Comparison of ENCODE assay signal across 9 cellular contexts in the genomic region with DNA sequence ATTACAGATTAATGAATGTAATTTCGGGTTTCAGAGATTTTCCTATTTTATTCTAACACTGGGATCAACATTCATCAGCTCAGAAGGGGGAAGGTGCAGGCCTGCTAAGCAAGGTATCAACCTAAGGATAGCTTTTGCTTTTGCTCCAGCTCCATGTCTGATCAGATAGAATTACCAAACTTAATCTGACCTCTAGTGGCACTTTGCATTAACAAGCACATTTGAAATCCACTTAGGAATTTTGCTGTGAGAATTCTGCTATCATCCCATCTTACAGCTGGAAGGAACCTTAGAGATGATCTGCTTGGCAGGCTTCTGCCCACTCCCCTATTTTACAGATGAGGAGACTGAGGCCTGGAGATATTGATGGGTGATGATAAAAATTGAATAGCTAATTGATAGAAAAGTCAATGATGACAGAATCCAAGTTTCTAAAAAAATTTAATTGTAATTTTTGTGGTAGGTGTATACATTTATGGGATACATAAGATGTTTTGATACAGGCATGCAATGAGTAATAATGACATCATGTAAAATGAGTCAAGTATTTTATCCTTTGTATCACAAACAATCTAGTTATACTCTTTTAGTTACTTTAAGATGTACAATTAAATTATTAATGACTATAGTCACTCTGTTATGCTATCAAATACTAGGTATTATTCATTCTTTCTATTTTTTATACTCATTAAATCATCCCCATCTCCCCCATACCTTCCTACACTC.
DNase-seq lines count a peak whose midpoint lies in the region; ATAC-seq and TF ChIP-seq lines count a peak whose summit lies in the region.
"Had no signal": no experiment of that assay in that cellular context is flagged by ENCODE, and none has a peak within 500 bp of the region (broad histone marks: within the 10 kb centered on the region; RNA-seq: fewer than 3 reads in every experiment).

No MANE protein-coding gene starts in this region.

- H3K4me3 ChIP-seq in PC-3 (ENCODE audit: low read length) (no peak overlapping the region), endodermal cell (ENCODE audit: low read length) (no peak overlapping the region)
- H3K4me3 ChIP-seq: HAP-1 had no signal

- intact Hi-C loops in PC-3 (cut with micrococcal nuclease) = loop anchor here (1.0 to 2.0 kb wide), 9 partner anchors 69 to 416 kb away; no protein-coding TSS in a partner anchor

- no peaks in the 10 kb centered on the region for H3K79me2 ChIP-seq in PC-3 (ENCODE audit: low read length)

- H3K4me1 Mint-ChIP-seq in endodermal cell = no peaks in the 10 kb centered on the region

- CTCF ChIA-PET in PC-3 (lab: Charles Lee) = interaction anchor here (0.6 to 2.5 kb wide), 25 partner anchors 47 to 446 kb away, joined by 3 to 21 read pairs (median 4); partner anchors contain the start of genes NFKBIZ and NXPE3

- H3K4me1 ChIP-seq in PC-3 (ENCODE audit: insufficient read depth, low read length) (peaks cover 32% of the 10 kb centered on the region), endodermal cell (ENCODE audit: control insufficient read depth, insufficient read depth, low read length) (no peaks in the 10 kb centered on the region)
- H3K4me1 ChIP-seq: HAP-1 had no signal

- BruUV-seq in PC-3 (replicated peaks; lab: Mats Ljungman, UMichigan) = TSS peak; percentile 21

- H4K20me1 ChIP-seq in PC-3 (ENCODE audit: low read length) = no peaks in the 10 kb centered on the region

- H3K9ac ChIP-seq in PC-3 (ENCODE audit: low read length) (peak overlapping the region; percentile 73), endodermal cell (ENCODE audit: extremely low read depth, low read length, poor library complexity, severe bottlenecking) (no peak overlapping the region)

- peaks cover 3% of the 10 kb centered on the region for H3K27me3 Mint-ChIP-seq in endodermal cell (ENCODE audit: insufficient read depth)

- WGBS in endodermal cell (ENCODE audit: insufficient coverage in 1 of 2, insufficient read length in 1 of 2), 2 experiments = 0 to 17% methylated on average over 1 of the region's 1 CpG

- no peak for TF ChIP-seq EP300 in Ishikawa (IDR thresholded peaks at IDR 0.05; ENCODE audit: borderline replicate concordance)

- H3K27ac Mint-ChIP-seq in endodermal cell = no peak overlapping the region

- no peaks in the 10 kb centered on the region for H3K36me3 ChIP-seq in PC-3 (ENCODE audit: low read depth, low read length)
- no peaks in the 10 kb centered on the region for H3K36me3 ChIP-seq in endodermal cell (ENCODE audit: control insufficient read depth, insufficient read depth, low read length)
- H3K36me3 ChIP-seq: HAP-1 had no signal

- H3K27me3 ChIP-seq in PC-3 (ENCODE audit: low read length) (no peaks in the 10 kb centered on the region), endodermal cell (ENCODE audit: control insufficient read depth, insufficient read depth, low read length, poor library complexity, severe bottlenecking) (peaks cover 14% of the 10 kb centered on the region)

- H3F3A ChIP-seq in PC-3 (ENCODE audit: low read length, unreplicated experiment) = no peaks in the 10 kb centered on the region

- H3K27ac ChIP-seq in PC-3 (ENCODE audit: low read length) (peak overlapping the region; percentile 83), endodermal cell (ENCODE audit: low read depth, low read length) (no peak overlapping the region)

- POLR2A ChIA-PET in PC-3 (lab: Charles Lee; ENCODE audit: unreplicated experiment) = interaction anchor here (0.6 to 1.7 kb wide), 7 partner anchors 51 to 403 kb away, joined by 3 to 19 read pairs (median 5); partner anchors contain the start of gene NFKBIZ

- no peak overlapping the region for H3K4me3 Mint-ChIP-seq in endodermal cell

- TF ChIP-seq RAD21 in Ishikawa (IDR thresholded peaks at IDR 0.05; ENCODE audit: low read depth) = peak; percentile 89

- peak; percentile 92 for TF ChIP-seq CTCF in PC-3 (conservative IDR thresholded peaks at IDR 0.05; ENCODE audit: low read depth, low read length)
- TF ChIP-seq CTCF in endodermal cell (conservative IDR thresholded peaks at IDR 0.05) = peak; percentile 73

- no peaks in the 10 kb centered on the region for H3K9me2 ChIP-seq in PC-3 (replicated peaks; ENCODE audit: low read length)

- H3K9me3 Mint-ChIP-seq in endodermal cell = no peaks in the 10 kb centered on the region

- H3K4me2 ChIP-seq in PC-3 (ENCODE audit: low read length) = 0 out of 2 replicates have a peak overlapping the region, but pooled peaks have one; percentile 23

- H3K9me3 ChIP-seq in PC-3 (ENCODE audit: low read length) (no peaks in the 10 kb centered on the region), endodermal cell (ENCODE audit: control insufficient read depth, low read length) (peaks cover 7% of the 10 kb centered on the region)
- H3K9me3 ChIP-seq: HAP-1 had no signal

- no peak overlapping the region for H2AFZ ChIP-seq in PC-3 (ENCODE audit: low read length)

- peak; percentile 59 to 70 for DNase-seq in AML-193 (lab: John Stamatoyannopoulos, UW)
- DNase-seq in PC-3 = peak; percentile 89
- no peak for DNase-seq in endodermal cell
- DNase-seq in midbrain (lab: John Stamatoyannopoulos, UW) = peak; percentile 68
- DNase-seq in activated CD8-positive, alpha-beta memory T cell treated with anti-CD3 and anti-CD28 coated beads, Interleukin-2, amount 50 U/mL, for 48 hours = no peak

- ATAC-seq in GM18517 (IDR thresholded peaks at IDR 0.05; ENCODE audit: unreplicated experiment) (peak; percentile 49), PC-3 (peak; percentile 75), HG02938 (IDR thresholded peaks at IDR 0.05; ENCODE audit: unreplicated experiment) (no peak)

- H3K36me3 Mint-ChIP-seq in endodermal cell (ENCODE audit: low read depth) = no peaks in the 10 kb centered on the region

TF ChIP-seq in Ishikawa, 13 proteins besides CTCF, POLR2A, EP300 and RAD21:
- TF ChIP-seq EGR1 (IDR thresholded peaks at IDR 0.05) (no peak), CREB1 (IDR thresholded peaks at IDR 0.05; ENCODE audit: low read depth) (no peak), NFIC (IDR thresholded peaks at IDR 0.05) (no peak), ZBTB7A (IDR thresholded peaks at IDR 0.05; ENCODE audit: low read depth) (no peak), YY1 (IDR thresholded peaks at IDR 0.05; ENCODE audit: low read depth) (no peak), TAF1 (IDR thresholded peaks at IDR 0.05; ENCODE audit: low read depth) (no peak), REST (IDR thresholded peaks at IDR 0.05; ENCODE audit: low read depth) (no peak), FOXM1 (IDR thresholded peaks at IDR 0.05; ENCODE audit: borderline replicate concordance, low read depth) (no peak), TCF12 (IDR thresholded peaks at IDR 0.05; ENCODE audit: low read depth) (no peak), CEBPB (IDR thresholded peaks at IDR 0.05) (no peak), USF1 (IDR thresholded peaks at IDR 0.05) (no peak), TEAD4 (IDR thresholded peaks at IDR 0.05) (no peak)
- TF ChIP-seq, protein P1, sequence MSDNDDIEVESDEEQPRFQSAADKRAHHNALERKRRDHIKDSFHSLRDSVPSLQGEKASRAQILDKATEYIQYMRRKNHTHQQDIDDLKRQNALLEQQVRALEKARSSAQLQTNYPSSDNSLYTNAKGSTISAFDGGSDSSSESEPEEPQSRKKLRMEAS (IDR thresholded peaks at IDR 0.05) = no peak
TF ChIP-seq in Ishikawa: peak in this region for 0.

Comparison
In these comparisons a context has a peak if more than half of its experiments do, and no peak if none do; other contexts are left out.
1. DNase-seq: peak in AML-193 (2 of 2), PC-3 (single experiment) and midbrain (single experiment); none in endodermal cell (single experiment) and activated CD8-positive, alpha-beta memory T cell treated with anti-CD3 and anti-CD28 coated beads, Interleukin-2, amount 50 U/mL, for 48 hours (single experiment).